Comparison of ENCODE assay signal across 5 cellular contexts in genomic region chr3:17823039-17823438, GRCh38.
"Had no signal": no experiment of that assay in that cellular context is flagged by ENCODE, and none has a peak within 500 bp of the region (broad histone marks: within the 10 kb centered on the region; RNA-seq: fewer than 3 reads in every experiment).

No MANE protein-coding gene starts in this region.

- ATAC-seq: GM23338 had no signal

- H3K27ac ChIP-seq: HL-60 had no signal

- H3K4me3 ChIP-seq: GM23338 had no signal

- H3K4me2 ChIP-seq: GM23338 had no signal

- H2AFZ ChIP-seq: GM23338 had no signal

- DNase-seq: H9, HCEC 1CT, KBM-7 had no signal
